Comparison of ENCODE assay signal across 27 cellular contexts in the genomic region with DNA sequence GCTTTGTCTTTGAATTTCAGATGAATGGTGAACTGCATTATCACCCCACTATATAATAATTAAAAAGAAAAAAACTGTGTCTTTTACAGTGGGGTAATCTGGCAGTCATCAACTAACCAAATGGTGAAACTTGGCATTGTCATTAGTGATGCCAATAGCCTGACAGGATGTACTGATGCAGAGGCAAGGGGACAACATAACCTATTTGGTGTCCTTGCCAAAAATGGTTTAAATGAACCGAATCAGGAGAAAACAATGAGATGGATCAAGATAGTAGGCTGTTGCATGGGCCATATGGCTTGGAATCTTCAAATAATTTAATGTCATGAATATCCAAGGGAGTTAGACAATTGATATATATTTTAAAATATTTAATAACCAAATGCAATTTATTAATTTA.
"Had no signal": no experiment of that assay in that cellular context is flagged by ENCODE, and none has a peak within 500 bp of the region (broad histone marks: within the 10 kb centered on the region; RNA-seq: fewer than 3 reads in every experiment).

No MANE protein-coding gene starts in this region.

- DNase-seq: occipital lobe; ovary; posterior cingulate gyrus; psoas muscle; right cardiac atrium; right lobe of liver; sigmoid colon; small intestine; stimulated activated CD4-positive, alpha-beta T cell treated with anti-CD3 and anti-CD28 coated beads, Interleukin-15, amount 100 ng/mL, for 24 hours; stimulated activated CD4-positive, alpha-beta T cell treated with anti-CD3 and anti-CD28 coated beads, Interleukin-2, amount 100 ng/mL, for 24 hours; stimulated activated CD4-positive, alpha-beta T cell treated with anti-CD3 and anti-CD28 coated beads, Interleukin-2, amount 100 ng/mL, for 48 hours; stimulated activated CD4-positive, alpha-beta T cell treated with anti-CD3 and anti-CD28 coated beads, Interleukin-4, amount 100 ng/mL, for 24 hours; stimulated activated naive B cell treated with anti-CD40 and anti-IgM and Interleukin-4, amounts not matched to agents 10 μg/mL and 1 μg/mL and 100 μg/mL, for 72 hours; stimulated activated naive CD4-positive, alpha-beta T cell treated with Interleukin-2 at 50 U/mL for 16 hours; stomach; thyroid gland; trophoblast cell; upper lobe of left lung had no signal

- H3K9me3 Mint-ChIP-seq: stimulated activated effector memory CD8-positive, alpha-beta T cell treated with anti-CD3 and anti-CD28 coated beads, Interleukin-12 subunit alpha, Interleukin-12 subunit beta, amount 100 ng/mL, for 72 hours had no signal

- H3K27ac Mint-ChIP-seq: nephron; neural progenitor cell; progenitor cell of endocrine pancreas; stimulated activated effector memory CD8-positive, alpha-beta T cell treated with anti-CD3 and anti-CD28 coated beads, Interleukin-12 subunit alpha, Interleukin-12 subunit beta, amount 100 ng/mL, for 72 hours; stimulated activated naive B cell treated with anti-CD40 and anti-IgM and Interleukin-4, amounts not matched to agents 10 μg/mL and 1 μg/mL and 100 μg/mL, for 72 hours; stimulated activated naive CD8-positive, alpha-beta T cell treated with anti-CD3 and anti-CD28 coated beads, Interleukin-15, Interleukin-2, amounts not matched to agents 100 ng/mL and 50 ng/mL, for 24 hours had no signal

- H3K79me2 ChIP-seq: parathyroid adenoma had no signal

- H3K4me3 Mint-ChIP-seq: nephron; neural progenitor cell; stimulated activated effector memory CD8-positive, alpha-beta T cell treated with anti-CD3 and anti-CD28 coated beads, Interleukin-12 subunit alpha, Interleukin-12 subunit beta, amount 100 ng/mL, for 72 hours; stimulated activated naive B cell treated with anti-CD40 and anti-IgM and Interleukin-4, amounts not matched to agents 10 μg/mL and 1 μg/mL and 100 μg/mL, for 72 hours; stimulated activated naive CD8-positive, alpha-beta T cell treated with anti-CD3 and anti-CD28 coated beads, Interleukin-15, Interleukin-2, amounts not matched to agents 100 ng/mL and 50 ng/mL, for 24 hours had no signal

- H3K36me3 Mint-ChIP-seq: neural progenitor cell; stimulated activated effector memory CD8-positive, alpha-beta T cell treated with anti-CD3 and anti-CD28 coated beads, Interleukin-12 subunit alpha, Interleukin-12 subunit beta, amount 100 ng/mL, for 72 hours had no signal

- H3K27ac ChIP-seq: neural progenitor cell, ovary, parathyroid adenoma, psoas muscle, right lobe of liver, sigmoid colon, stomach, thoracic aorta, thyroid gland, tibial nerve, upper lobe of left lung, vagina had no signal

- H2AFZ ChIP-seq: neural progenitor cell, parathyroid adenoma had no signal

- H3K4me2 ChIP-seq: neural progenitor cell had no signal

- H3K27me3 ChIP-seq: neural progenitor cell, ovary, right lobe of liver, sigmoid colon, stomach, thyroid gland, tibial nerve, upper lobe of left lung, vagina had no signal

- H3K36me3 ChIP-seq: neural progenitor cell, ovary, right lobe of liver, sigmoid colon, stomach, thoracic aorta, thyroid gland, tibial nerve, upper lobe of left lung, vagina had no signal

- H3K4me1 Mint-ChIP-seq: stimulated activated effector memory CD8-positive, alpha-beta T cell treated with anti-CD3 and anti-CD28 coated beads, Interleukin-12 subunit alpha, Interleukin-12 subunit beta, amount 100 ng/mL, for 72 hours had no signal

- H3K4me1 ChIP-seq: neural progenitor cell, parathyroid adenoma, psoas muscle, right lobe of liver, sigmoid colon, stomach, thyroid gland, tibial nerve, upper lobe of left lung, vagina had no signal

- H3K27me3 Mint-ChIP-seq: progenitor cell of endocrine pancreas; stimulated activated naive B cell treated with anti-CD40 and anti-IgM and Interleukin-4, amounts not matched to agents 10 μg/mL and 1 μg/mL and 100 μg/mL, for 72 hours; stimulated activated naive CD8-positive, alpha-beta T cell treated with anti-CD3 and anti-CD28 coated beads, Interleukin-15, Interleukin-2, amounts not matched to agents 100 ng/mL and 50 ng/mL, for 24 hours had no signal

- H3K4me3 ChIP-seq: neural progenitor cell, ovary, psoas muscle, right lobe of liver, sigmoid colon, stomach, thoracic aorta, thyroid gland, tibial nerve, upper lobe of left lung, vagina had no signal

- ATAC-seq: psoas muscle; right cardiac atrium; right lobe of liver; stimulated activated effector memory CD8-positive, alpha-beta T cell treated with anti-CD3 and anti-CD28 coated beads, Interleukin-12 subunit alpha, Interleukin-12 subunit beta, amount 100 ng/mL, for 72 hours; stimulated activated naive B cell treated with anti-CD40 and anti-IgM and Interleukin-4, amounts not matched to agents 10 μg/mL and 1 μg/mL and 100 μg/mL, for 72 hours had no signal
